2 cellular contexts compared by ENCODE assay signal in the genomic region with DNA sequence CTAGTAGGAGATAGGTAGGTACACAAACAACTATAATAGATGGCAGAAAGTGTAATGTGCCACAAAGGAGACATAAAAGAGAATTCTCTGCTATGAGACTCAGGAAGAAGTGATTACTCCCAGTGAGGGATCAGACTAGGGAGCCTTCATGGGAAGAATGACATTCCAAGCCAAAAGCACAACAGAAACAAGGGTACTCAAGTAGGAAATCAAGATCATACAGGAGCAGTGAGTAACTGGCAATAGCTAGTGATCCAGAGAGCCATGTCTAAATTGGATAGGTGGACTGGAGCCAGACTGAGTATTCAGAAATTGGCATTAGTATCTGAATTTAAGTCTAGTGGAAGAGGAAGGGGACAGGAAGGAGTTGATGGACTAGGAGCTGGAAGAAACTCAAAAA.
TF ChIP-seq lines count a peak whose summit lies in the region.

No MANE protein-coding gene starts in this region.

TF ChIP-seq in SK-N-SH, 30 proteins besides CTCF, POLR2A, EP300 and RAD21 (continued from another document):
- TF ChIP-seq, protein P1, sequence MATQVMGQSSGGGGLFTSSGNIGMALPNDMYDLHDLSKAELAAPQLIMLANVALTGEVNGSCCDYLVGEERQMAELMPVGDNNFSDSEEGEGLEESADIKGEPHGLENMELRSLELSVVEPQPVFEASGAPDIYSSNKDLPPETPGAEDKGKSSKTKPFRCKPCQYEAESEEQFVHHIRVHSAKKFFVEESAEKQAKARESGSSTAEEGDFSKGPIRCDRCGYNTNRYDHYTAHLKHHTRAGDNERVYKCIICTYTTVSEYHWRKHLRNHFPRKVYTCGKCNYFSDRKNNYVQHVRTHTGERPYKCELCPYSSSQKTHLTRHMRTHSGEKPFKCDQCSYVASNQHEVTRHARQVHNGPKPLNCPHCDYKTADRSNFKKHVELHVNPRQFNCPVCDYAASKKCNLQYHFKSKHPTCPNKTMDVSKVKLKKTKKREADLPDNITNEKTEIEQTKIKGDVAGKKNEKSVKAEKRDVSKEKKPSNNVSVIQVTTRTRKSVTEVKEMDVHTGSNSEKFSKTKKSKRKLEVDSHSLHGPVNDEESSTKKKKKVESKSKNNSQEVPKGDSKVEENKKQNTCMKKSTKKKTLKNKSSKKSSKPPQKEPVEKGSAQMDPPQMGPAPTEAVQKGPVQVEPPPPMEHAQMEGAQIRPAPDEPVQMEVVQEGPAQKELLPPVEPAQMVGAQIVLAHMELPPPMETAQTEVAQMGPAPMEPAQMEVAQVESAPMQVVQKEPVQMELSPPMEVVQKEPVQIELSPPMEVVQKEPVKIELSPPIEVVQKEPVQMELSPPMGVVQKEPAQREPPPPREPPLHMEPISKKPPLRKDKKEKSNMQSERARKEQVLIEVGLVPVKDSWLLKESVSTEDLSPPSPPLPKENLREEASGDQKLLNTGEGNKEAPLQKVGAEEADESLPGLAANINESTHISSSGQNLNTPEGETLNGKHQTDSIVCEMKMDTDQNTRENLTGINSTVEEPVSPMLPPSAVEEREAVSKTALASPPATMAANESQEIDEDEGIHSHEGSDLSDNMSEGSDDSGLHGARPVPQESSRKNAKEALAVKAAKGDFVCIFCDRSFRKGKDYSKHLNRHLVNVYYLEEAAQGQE (IDR thresholded peaks at IDR 0.05; ENCODE audit: low read depth, low read length), result no peak
- TF ChIP-seq, protein P2, sequence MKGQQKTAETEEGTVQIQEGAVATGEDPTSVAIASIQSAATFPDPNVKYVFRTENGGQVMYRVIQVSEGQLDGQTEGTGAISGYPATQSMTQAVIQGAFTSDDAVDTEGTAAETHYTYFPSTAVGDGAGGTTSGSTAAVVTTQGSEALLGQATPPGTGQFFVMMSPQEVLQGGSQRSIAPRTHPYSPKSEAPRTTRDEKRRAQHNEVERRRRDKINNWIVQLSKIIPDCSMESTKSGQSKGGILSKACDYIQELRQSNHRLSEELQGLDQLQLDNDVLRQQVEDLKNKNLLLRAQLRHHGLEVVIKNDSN (IDR thresholded peaks at IDR 0.05; ENCODE audit: borderline replicate concordance, low read depth), result no peak
- TF ChIP-seq FOXM1 (IDR thresholded peaks at IDR 0.05; ENCODE audit: low read depth) (no peak), TAF1 (IDR thresholded peaks at IDR 0.05; ENCODE audit: borderline replicate concordance, low read depth, low read length) (no peak), GATA2 (CRISPR knock-in tag; IDR thresholded peaks at IDR 0.05) (no peak), NFIC (IDR thresholded peaks at IDR 0.05; ENCODE audit: borderline replicate concordance) (no peak; the same call in 1 of the 2 replicates), POLR2AphosphoS5 (IDR thresholded peaks at IDR 0.05; ENCODE audit: low read depth, low read length) (no peak), EZH2phosphoT487 (IDR thresholded peaks at IDR 0.05; ENCODE audit: borderline replicate concordance, low read depth) (no peak), GABPA (IDR thresholded peaks at IDR 0.05; ENCODE audit: low read depth) (no peak), CHD2 (IDR thresholded peaks at IDR 0.05; ENCODE audit: low read length, partially characterized antibody) (no peak), TEAD4 (IDR thresholded peaks at IDR 0.05; ENCODE audit: borderline replicate concordance, insufficient read depth) (no peak)
- TF ChIP-seq, protein P3, sequence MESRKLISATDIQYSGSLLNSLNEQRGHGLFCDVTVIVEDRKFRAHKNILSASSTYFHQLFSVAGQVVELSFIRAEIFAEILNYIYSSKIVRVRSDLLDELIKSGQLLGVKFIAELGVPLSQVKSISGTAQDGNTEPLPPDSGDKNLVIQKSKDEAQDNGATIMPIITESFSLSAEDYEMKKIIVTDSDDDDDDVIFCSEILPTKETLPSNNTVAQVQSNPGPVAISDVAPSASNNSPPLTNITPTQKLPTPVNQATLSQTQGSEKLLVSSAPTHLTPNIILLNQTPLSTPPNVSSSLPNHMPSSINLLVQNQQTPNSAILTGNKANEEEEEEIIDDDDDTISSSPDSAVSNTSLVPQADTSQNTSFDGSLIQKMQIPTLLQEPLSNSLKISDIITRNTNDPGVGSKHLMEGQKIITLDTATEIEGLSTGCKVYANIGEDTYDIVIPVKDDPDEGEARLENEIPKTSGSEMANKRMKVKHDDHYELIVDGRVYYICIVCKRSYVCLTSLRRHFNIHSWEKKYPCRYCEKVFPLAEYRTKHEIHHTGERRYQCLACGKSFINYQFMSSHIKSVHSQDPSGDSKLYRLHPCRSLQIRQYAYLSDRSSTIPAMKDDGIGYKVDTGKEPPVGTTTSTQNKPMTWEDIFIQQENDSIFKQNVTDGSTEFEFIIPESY (IDR thresholded peaks at IDR 0.05; ENCODE audit: borderline replicate concordance, low read depth), result no peak

TF ChIP-seq in SK-N-SH treated with all-trans-retinoic acid at 6 μM for 48 hours, 23 proteins besides CTCF, POLR2A, EP300 and RAD21 (continued from another document):
- TF ChIP-seq, protein P4, sequence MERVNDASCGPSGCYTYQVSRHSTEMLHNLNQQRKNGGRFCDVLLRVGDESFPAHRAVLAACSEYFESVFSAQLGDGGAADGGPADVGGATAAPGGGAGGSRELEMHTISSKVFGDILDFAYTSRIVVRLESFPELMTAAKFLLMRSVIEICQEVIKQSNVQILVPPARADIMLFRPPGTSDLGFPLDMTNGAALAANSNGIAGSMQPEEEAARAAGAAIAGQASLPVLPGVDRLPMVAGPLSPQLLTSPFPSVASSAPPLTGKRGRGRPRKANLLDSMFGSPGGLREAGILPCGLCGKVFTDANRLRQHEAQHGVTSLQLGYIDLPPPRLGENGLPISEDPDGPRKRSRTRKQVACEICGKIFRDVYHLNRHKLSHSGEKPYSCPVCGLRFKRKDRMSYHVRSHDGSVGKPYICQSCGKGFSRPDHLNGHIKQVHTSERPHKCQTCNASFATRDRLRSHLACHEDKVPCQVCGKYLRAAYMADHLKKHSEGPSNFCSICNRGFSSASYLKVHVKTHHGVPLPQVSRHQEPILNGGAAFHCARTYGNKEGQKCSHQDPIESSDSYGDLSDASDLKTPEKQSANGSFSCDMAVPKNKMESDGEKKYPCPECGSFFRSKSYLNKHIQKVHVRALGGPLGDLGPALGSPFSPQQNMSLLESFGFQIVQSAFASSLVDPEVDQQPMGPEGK (CRISPR knock-in tag; IDR thresholded peaks at IDR 0.05; ENCODE audit: borderline replicate concordance), result no peak
- TF ChIP-seq, protein P5, sequence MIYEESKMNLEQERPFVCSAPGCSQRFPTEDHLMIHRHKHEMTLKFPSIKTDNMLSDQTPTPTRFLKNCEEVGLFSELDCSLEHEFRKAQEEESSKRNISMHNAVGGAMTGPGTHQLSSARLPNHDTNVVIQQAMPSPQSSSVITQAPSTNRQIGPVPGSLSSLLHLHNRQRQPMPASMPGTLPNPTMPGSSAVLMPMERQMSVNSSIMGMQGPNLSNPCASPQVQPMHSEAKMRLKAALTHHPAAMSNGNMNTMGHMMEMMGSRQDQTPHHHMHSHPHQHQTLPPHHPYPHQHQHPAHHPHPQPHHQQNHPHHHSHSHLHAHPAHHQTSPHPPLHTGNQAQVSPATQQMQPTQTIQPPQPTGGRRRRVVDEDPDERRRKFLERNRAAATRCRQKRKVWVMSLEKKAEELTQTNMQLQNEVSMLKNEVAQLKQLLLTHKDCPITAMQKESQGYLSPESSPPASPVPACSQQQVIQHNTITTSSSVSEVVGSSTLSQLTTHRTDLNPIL (CRISPR knock-in tag; IDR thresholded peaks at IDR 0.05; ENCODE audit: low read depth), result no peak
- TF ChIP-seq ISL1 (CRISPR knock-in tag; IDR thresholded peaks at IDR 0.05), result no peak
